ENCODE assay signal across 23 cellular contexts in the genomic region with DNA sequence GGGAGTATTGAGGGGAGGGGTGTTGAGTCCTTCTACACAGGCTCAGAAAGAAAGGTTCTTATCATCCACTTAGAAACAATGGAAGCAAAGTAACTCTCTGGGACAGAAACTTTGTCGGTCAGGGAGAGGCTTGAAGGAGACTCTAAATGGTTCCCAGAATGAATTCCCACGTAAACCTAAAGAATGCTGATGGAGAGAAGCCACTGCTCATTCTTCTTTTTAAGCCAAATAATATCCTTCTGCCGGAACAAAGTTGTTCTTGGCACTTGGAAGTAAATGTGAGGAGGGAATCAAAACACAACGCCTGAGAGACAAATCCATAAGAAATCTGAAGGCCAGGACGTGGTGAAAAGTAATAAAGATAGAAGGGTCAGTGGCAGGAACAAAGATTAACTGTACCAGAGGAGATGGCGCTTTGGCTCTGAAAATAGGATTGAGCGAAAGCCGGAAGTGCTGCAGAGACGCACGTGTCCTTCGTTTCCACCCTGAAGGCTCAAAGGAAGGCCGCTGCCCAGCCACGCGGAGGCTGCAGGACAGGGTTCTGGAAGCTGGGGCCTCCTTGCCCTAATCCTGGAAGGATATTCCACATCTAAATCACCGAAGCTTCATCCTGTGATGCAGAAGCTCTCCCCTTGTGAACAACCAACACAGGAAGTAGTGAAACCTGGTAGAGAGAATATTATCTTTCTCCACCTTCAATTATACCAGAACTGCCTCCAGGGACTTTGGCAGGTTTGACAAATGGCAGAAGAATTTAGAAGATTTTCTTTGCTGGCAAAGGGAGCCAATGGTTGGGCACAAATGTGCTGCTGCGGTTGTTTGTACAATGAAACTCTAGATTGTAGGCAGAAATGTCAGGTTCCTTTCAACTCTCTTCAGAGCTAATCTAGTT.
A peak's percentile ranks its signal among the peaks of the same experiment; 100 is the strongest.
DNase-seq lines count a peak whose midpoint lies in the region; ATAC-seq and TF ChIP-seq lines count a peak whose summit lies in the region.
"Had no signal": no experiment of that assay in that cellular context is flagged by ENCODE, and none has a peak within 500 bp of the region (broad histone marks: within the 10 kb centered on the region; RNA-seq: fewer than 3 reads in every experiment).

No MANE protein-coding gene starts in this region.

- no peaks in the 10 kb centered on the region for H3K36me3 Mint-ChIP-seq in nephron (ENCODE audit: low read depth)
- H3K36me3 Mint-ChIP-seq: activated naive CD8-positive, alpha-beta T cell treated with anti-CD3 and anti-CD28 coated beads for 36 hours had no signal

- POLR2A ChIA-PET in GM10248 (lab: Yijun Ruan, JAX) = no interaction called here

- TF ChIP-seq CTCF in dorsolateral prefrontal cortex (IDR thresholded peaks at IDR 0.05 in 54 of 56, conservative IDR thresholded peaks at IDR 0.05 in 2 of 56; ENCODE audit: low read depth in 1 of 56, partially characterized antibody in 56 of 56) (no peak), nephron (IDR thresholded peaks at IDR 0.05; ENCODE audit: unreplicated experiment in 3 of 3) (no peak), thoracic aorta (IDR thresholded peaks at IDR 0.05) (no peak), GM13977 (IDR thresholded peaks at IDR 0.05; ENCODE audit: extremely low read depth, insufficient read depth, missing control alignments) (no peak), GM10248 (IDR thresholded peaks at IDR 0.05; ENCODE audit: control extremely low read depth, extremely low read depth, low read depth, missing control alignments) (no peak)

- peaks cover 67% of the 10 kb centered on the region for H3K4me1 Mint-ChIP-seq in nephron
- H3K4me1 Mint-ChIP-seq: activated naive CD8-positive, alpha-beta T cell treated with anti-CD3 and anti-CD28 coated beads for 36 hours; B cell had no signal

- CTCF ChIA-PET in GM10248 (lab: Yijun Ruan, JAX) = no interaction called here

- DNase-seq in T1000 (lab: John Stamatoyannopoulos, UW) (peak; percentile 29), dorsolateral prefrontal cortex (no peak), thoracic aorta (ENCODE audit: low spot score) (no peak), dedifferentiated amniotic fluid mesenchymal stem cell (ENCODE audit: extremely low spot score) (no peak), GM13977 (ENCODE audit: low spot score) (no peak), GM10248 (ENCODE audit: extremely low spot score) (no peak)
- DNase-seq in stimulated activated CD4-positive, alpha-beta T cell treated with anti-CD3 and anti-CD28 coated beads, Interleukin-4, amount 100 ng/mL, for 4 hours = no peak
- DNase-seq: activated CD4-positive, CD25-positive, alpha-beta regulatory T cell treated with anti-CD3 and anti-CD28 coated beads, Interleukin-2, amount 50 U/mL, for 72 hours; activated naive CD8-positive, alpha-beta T cell treated with anti-CD3 and anti-CD28 coated beads for 36 hours; central memory CD4-positive, alpha-beta T cell; effector memory CD8-positive, alpha-beta T cell; left lung; NCI-H1105; NCI-H2081 treated with DMSO at 0.1 percent for 48 hours; NCI-H526 treated with DMSO at 0.1 percent for 48 hours; nucleus accumbens; right lobe of liver; SK-N-SH; stimulated activated CD4-positive, alpha-beta T cell treated with anti-CD3 and anti-CD28 coated beads, Interleukin-4, amount 100 ng/mL, for 1 hour had no signal

- H3K27me3 Mint-ChIP-seq in nephron (ENCODE audit: low read depth) = peaks cover 11% of the 10 kb centered on the region
- H3K27me3 Mint-ChIP-seq: activated naive CD8-positive, alpha-beta T cell treated with anti-CD3 and anti-CD28 coated beads for 36 hours had no signal

- H3K27me3 ChIP-seq in dorsolateral prefrontal cortex (no peaks in the 10 kb centered on the region), thoracic aorta (replicated peaks; ENCODE audit: insufficient read depth) (no peaks in the 10 kb centered on the region)
- H3K27me3 ChIP-seq: left lung, right lobe of liver had no signal

- H3K4me3 Mint-ChIP-seq in nephron = peak overlapping the region in 1 of 3 experiments; percentile 37
- H3K4me3 Mint-ChIP-seq: activated naive CD8-positive, alpha-beta T cell treated with anti-CD3 and anti-CD28 coated beads for 36 hours; B cell; effector memory CD8-positive, alpha-beta T cell had no signal

- H3K27ac ChIP-seq in dorsolateral prefrontal cortex = peak overlapping the region in 57 of 59 donors; percentile 4 to 92 (median 75)
- H3K27ac ChIP-seq in thoracic aorta = peak overlapping the region; percentile 85 to 88
- H3K27ac ChIP-seq: left lung, right lobe of liver had no signal

- H3K36me3 ChIP-seq in thoracic aorta = no peaks in the 10 kb centered on the region
- H3K36me3 ChIP-seq: left lung, right lobe of liver had no signal

- intact Hi-C loops in dorsolateral prefrontal cortex (cut with DNase I) = no loop called here

- ATAC-seq in thoracic aorta (ENCODE audit: insufficient number of reproducible peaks, low FRiP score, low read depth) = no peak
- ATAC-seq: effector memory CD8-positive, alpha-beta T cell; HCT116; K562; left lung; right lobe of liver had no signal

- in situ Hi-C loops in GM13977 (cut with MboI; ENCODE audit: low pct_unique_long_range_greater_than_20kb, low sequenced_read_pairs, unreplicated experiment) = no loop called here

- H3K27ac Mint-ChIP-seq in nephron = peak overlapping the region in 2 of 3 experiments; percentile 37 to 63
- H3K27ac Mint-ChIP-seq: activated naive CD8-positive, alpha-beta T cell treated with anti-CD3 and anti-CD28 coated beads for 36 hours; B cell; effector memory CD8-positive, alpha-beta T cell had no signal

- H3K9me3 ChIP-seq in thoracic aorta = no peaks in the 10 kb centered on the region
- H3K9me3 ChIP-seq: left lung, right lobe of liver, SK-N-SH had no signal

- H3K4me3 ChIP-seq in dorsolateral prefrontal cortex (no peak overlapping the region), thoracic aorta (no peak overlapping the region)
- H3K4me3 ChIP-seq: K562, left lung, right lobe of liver had no signal

- H3K9me3 Mint-ChIP-seq in nephron = no peaks in the 10 kb centered on the region
- H3K9me3 Mint-ChIP-seq: activated naive CD8-positive, alpha-beta T cell treated with anti-CD3 and anti-CD28 coated beads for 36 hours; effector memory CD8-positive, alpha-beta T cell had no signal

- H3K4me1 ChIP-seq in thoracic aorta (ENCODE audit: control insufficient read depth in 1 of 2, low read depth in 2 of 2) = peaks cover 37 to 75% of the 10 kb centered on the region in 2 donors
- H3K4me1 ChIP-seq: left lung, right lobe of liver had no signal
